In genomic region chr10:129440247-129440646, GRCh38 we compare ENCODE assay signal across 25 cellular contexts.
"Had no signal": no experiment of that assay in that cellular context is flagged by ENCODE, and none has a peak within 500 bp of the region (broad histone marks: within the 10 kb centered on the region; RNA-seq: fewer than 3 reads in every experiment).

No MANE protein-coding gene starts in this region.

- H3K9me3 ChIP-seq: body of pancreas, pancreas, psoas muscle, suprapubic skin, tibial nerve had no signal

- H3K27me3 ChIP-seq: body of pancreas, heart left ventricle, pancreas, suprapubic skin, tibial nerve had no signal

- H3K27ac Mint-ChIP-seq: activated naive CD4-positive, alpha-beta T cell treated with anti-CD3 and anti-CD28 coated beads, Interleukin-2, amount 50 U/mL, for 24 hours; dendritic cell treated with granulocyte-macrophage colony-stimulating factor and Interleukin-4, amounts not matched to agents 40 ng/mL and 50 ng/mL, for 4 days; memory B cell; nephron progenitor cell; stimulated activated effector memory CD8-positive, alpha-beta T cell treated with anti-CD3 and anti-CD28 coated beads, Interleukin-12 subunit alpha, Interleukin-12 subunit beta, amount 100 ng/mL, for 72 hours had no signal

- H3K4me3 Mint-ChIP-seq: activated naive CD4-positive, alpha-beta T cell treated with anti-CD3 and anti-CD28 coated beads, Interleukin-2, amount 50 U/mL, for 24 hours; dendritic cell treated with granulocyte-macrophage colony-stimulating factor and Interleukin-4, amounts not matched to agents 40 ng/mL and 50 ng/mL, for 4 days; memory B cell; nephron progenitor cell; stimulated activated effector memory CD8-positive, alpha-beta T cell treated with anti-CD3 and anti-CD28 coated beads, Interleukin-12 subunit alpha, Interleukin-12 subunit beta, amount 100 ng/mL, for 72 hours had no signal

- DNase-seq: activated CD4-positive, alpha-beta T cell treated with anti-CD3 and anti-CD28 coated beads, Interleukin-2, amount 50 U/mL, for 1 hour; activated CD4-positive, CD25-positive, alpha-beta regulatory T cell treated with anti-CD3 and anti-CD28 coated beads, Interleukin-2, amount 50 U/mL, for 72 hours; activated gamma-delta T cell treated with Interleukin-2 at 50 U/mL for 16 hours; activated T-cell treated with anti-CD3 and anti-CD28 coated beads, Interleukin-2, amount 50 U/mL, for 1 hour; anterior cingulate cortex; body of pancreas; effector CD4-positive, alpha-beta T cell; heart left ventricle; left colon; nephron progenitor cell; pancreas; psoas muscle; right cardiac atrium; stimulated activated CD4-positive, alpha-beta T cell treated with anti-CD3 and anti-CD28 coated beads, Interleukin-2, amount 100 ng/mL, for 24 hours; stomach; WERI-Rb-1 had no signal

- H3K9me3 Mint-ChIP-seq: activated naive CD4-positive, alpha-beta T cell treated with anti-CD3 and anti-CD28 coated beads, Interleukin-2, amount 50 U/mL, for 24 hours; dendritic cell treated with granulocyte-macrophage colony-stimulating factor and Interleukin-4, amounts not matched to agents 40 ng/mL and 50 ng/mL, for 4 days; memory B cell; stimulated activated effector memory CD8-positive, alpha-beta T cell treated with anti-CD3 and anti-CD28 coated beads, Interleukin-12 subunit alpha, Interleukin-12 subunit beta, amount 100 ng/mL, for 72 hours had no signal

- H3K4me3 ChIP-seq: body of pancreas, heart left ventricle, pancreas, psoas muscle, stomach, suprapubic skin, tibial nerve had no signal

- H3K36me3 Mint-ChIP-seq: activated naive CD4-positive, alpha-beta T cell treated with anti-CD3 and anti-CD28 coated beads, Interleukin-2, amount 50 U/mL, for 24 hours; memory B cell; stimulated activated effector memory CD8-positive, alpha-beta T cell treated with anti-CD3 and anti-CD28 coated beads, Interleukin-12 subunit alpha, Interleukin-12 subunit beta, amount 100 ng/mL, for 72 hours had no signal

- H3K27ac ChIP-seq: body of pancreas, heart left ventricle, pancreas, psoas muscle, stomach, suprapubic skin, tibial nerve, WERI-Rb-1 had no signal

- H3K4me1 Mint-ChIP-seq: activated naive CD4-positive, alpha-beta T cell treated with anti-CD3 and anti-CD28 coated beads, Interleukin-2, amount 50 U/mL, for 24 hours; memory B cell; stimulated activated effector memory CD8-positive, alpha-beta T cell treated with anti-CD3 and anti-CD28 coated beads, Interleukin-12 subunit alpha, Interleukin-12 subunit beta, amount 100 ng/mL, for 72 hours had no signal

- FAIRE-seq: endometrium, keratinocyte, pancreas, TTC549 had no signal

- H3K36me3 ChIP-seq: heart left ventricle, pancreas, stomach, suprapubic skin, tibial nerve, WERI-Rb-1 had no signal

- H3K4me1 ChIP-seq: body of pancreas, pancreas, psoas muscle, stomach, suprapubic skin, tibial nerve had no signal
